12 cellular contexts compared by ENCODE assay signal in the genomic region with DNA sequence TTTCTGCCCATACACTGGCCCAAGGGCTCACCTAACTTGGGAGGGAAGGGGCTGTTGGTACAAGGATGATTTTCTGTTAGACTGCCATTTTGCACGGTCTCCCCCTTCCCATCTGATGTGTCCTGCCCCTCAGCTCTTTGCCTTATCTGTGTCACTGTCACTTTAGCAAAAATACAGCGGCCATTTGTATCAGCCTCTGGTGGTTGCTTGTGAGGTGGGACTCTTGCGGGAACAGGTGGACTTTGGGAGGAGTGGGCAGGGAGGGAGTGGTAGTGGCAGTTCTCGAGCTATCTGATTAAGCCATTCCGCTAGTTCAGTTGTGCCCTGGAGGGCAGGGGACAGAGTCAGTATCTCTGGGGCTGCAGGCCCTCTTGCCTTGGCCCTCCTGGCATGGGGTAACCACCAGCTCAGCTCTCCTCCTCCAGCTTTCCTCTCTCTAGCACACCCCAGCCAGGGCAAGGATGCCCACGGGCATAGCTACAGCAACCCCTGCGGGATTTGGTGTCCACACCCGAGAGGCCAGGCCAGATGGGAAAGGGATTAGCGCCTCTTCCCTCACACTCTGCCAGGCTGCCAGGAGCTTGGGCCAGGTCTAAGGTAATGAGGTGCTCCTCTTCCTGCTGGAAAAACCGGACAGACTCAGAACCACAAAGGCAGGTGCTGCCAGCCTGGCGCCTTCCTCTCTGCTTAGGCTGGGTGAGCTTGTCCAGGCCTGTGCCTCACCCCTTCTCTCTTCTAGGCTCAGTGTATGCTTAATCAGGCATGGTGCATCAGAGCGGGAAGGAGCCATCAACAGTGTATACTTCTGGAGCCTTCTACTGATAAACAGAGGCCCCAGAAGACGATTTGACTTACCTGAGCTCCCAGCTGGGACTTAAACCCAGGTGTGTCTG. TPM values are rescaled to one million over a fixed set of nuclear protein-coding genes. Genes with fewer than 3 reads are reported as not detected.
A peak's percentile ranks its signal among the peaks of the same experiment; 100 is the strongest.
DNase-seq lines count a peak whose midpoint lies in the region; ATAC-seq, FAIRE-seq and TF ChIP-seq lines count a peak whose summit lies in the region.
"Had no signal": no experiment of that assay in that cellular context is flagged by ENCODE, and none has a peak within 500 bp of the region (broad histone marks: within the 10 kb centered on the region; RNA-seq: fewer than 3 reads in every experiment).

No MANE protein-coding gene starts in this region.

- H3K27me3 Mint-ChIP-seq in activated T-cell treated with anti-CD3 and anti-CD28 coated beads, Interleukin-2, amount 50 U/mL, for 72 hours (ENCODE audit: low read depth), result no peaks in the 10 kb centered on the region
- H3K27me3 Mint-ChIP-seq in T-cell, result no peaks in the 10 kb centered on the region

- peak overlapping the region; percentile 69 for H3K27ac ChIP-seq in epithelial cell of prostate
- peak overlapping the region in 2 of 3 donors; percentile 1 to 29 for H3K27ac ChIP-seq in thyroid gland

- no peak overlapping the region for H3K4me3 ChIP-seq in thyroid gland (replicated peaks in 1 of 3)
- H3K4me3 ChIP-seq: BLaER1 treated with 17β-estradiol and CSF1 and Interleukin-3, amounts not matched to agents 10 nM and 100 nM had no signal

- WGBS in thyroid gland, 2 donors, result 81 to 88% methylated on average over 11 to 12 of the region's 13 CpGs

- H3K4me1 Mint-ChIP-seq in activated T-cell treated with anti-CD3 and anti-CD28 coated beads, Interleukin-2, amount 50 U/mL, for 72 hours (ENCODE audit: low read depth), result peaks cover 30% of the 10 kb centered on the region
- H3K4me1 Mint-ChIP-seq in T-cell, result peaks cover 7 to 12% (median 7%) of the 10 kb centered on the region in 3 donors

- H3K9me3 ChIP-seq in thyroid gland, result no peaks in the 10 kb centered on the region
- H3K9me3 ChIP-seq: BLaER1 treated with 17β-estradiol and CSF1 and Interleukin-3, amounts not matched to agents 10 nM and 100 nM had no signal

- no peak for TF ChIP-seq CTCF in thyroid gland (IDR thresholded peaks at IDR 0.05)

- CTCF ChIA-PET in T-cell (lab: Charles Lee), result interaction anchor here (0.7 to 3.7 kb wide), 5 partner anchors 23 to 66 kb away, joined by 3 to 17 read pairs (median 4); a partner anchor contains a TSS

- no peak for TF ChIP-seq POLR2A in thyroid gland (IDR thresholded peaks at IDR 0.05)

- DNase-seq in activated T-cell treated with anti-CD3 and anti-CD28 coated beads, Interleukin-2, amount 50 U/mL, for 72 hours, result no peak
- no peak for DNase-seq in activated T-cell treated with anti-CD3 and anti-CD28 coated beads, Interleukin-2, amount 50 U/mL, for 1 hour
- DNase-seq in T-cell (no peak), epithelial cell of prostate (ENCODE audit: low read depth, low spot score) (peak; percentile 70), thyroid gland (peak in 1 of 2 donors; percentile 43), RPMI8226 (no peak), HTR-8/SVneo (ENCODE audit: insufficient read length, low spot score) (no peak)
- DNase-seq: hippocampal formation, MM.1S had no signal

- no peak for FAIRE-seq in HTR-8/SVneo (lab: Jason Lieb, UNC)

- H3K27ac Mint-ChIP-seq in activated T-cell treated with anti-CD3 and anti-CD28 coated beads, Interleukin-2, amount 50 U/mL, for 72 hours, result peak overlapping the region; percentile 27
- peak overlapping the region; percentile 41 to 55 for H3K27ac Mint-ChIP-seq in T-cell

- no peak for ATAC-seq in activated T-cell treated with anti-CD3 and anti-CD28 coated beads, Interleukin-2, amount 50 U/mL, for 72 hours (replicated peaks in 1 of 2)
- ATAC-seq in T-cell (replicated peaks in 1 of 4) (no peak), HG02973 (IDR thresholded peaks at IDR 0.05; ENCODE audit: unreplicated experiment) (no peak)

- H3K4me3 Mint-ChIP-seq in activated T-cell treated with anti-CD3 and anti-CD28 coated beads, Interleukin-2, amount 50 U/mL, for 72 hours, result no peak overlapping the region
- H3K4me3 Mint-ChIP-seq in T-cell, result no peak overlapping the region

- H3K36me3 ChIP-seq in thyroid gland, result peaks cover 41 to 46% of the 10 kb centered on the region in 2 donors

- H3K4me1 ChIP-seq in thyroid gland, result peaks cover 24 to 35% of the 10 kb centered on the region in 2 donors

- POLR2A ChIA-PET in T-cell (lab: Charles Lee), result no interaction called here

- peaks cover 2 to 15% of the 10 kb centered on the region in 2 donors for H3K36me3 Mint-ChIP-seq in activated T-cell treated with anti-CD3 and anti-CD28 coated beads, Interleukin-2, amount 50 U/mL, for 72 hours (ENCODE audit: insufficient read depth in 2 of 2)
- peaks cover 22% of the 10 kb centered on the region for H3K36me3 Mint-ChIP-seq in T-cell

- no peaks in the 10 kb centered on the region for H3K9me3 Mint-ChIP-seq in activated T-cell treated with anti-CD3 and anti-CD28 coated beads, Interleukin-2, amount 50 U/mL, for 72 hours
- no peaks in the 10 kb centered on the region for H3K9me3 Mint-ChIP-seq in T-cell

- H3K27me3 ChIP-seq in thyroid gland, result no peaks in the 10 kb centered on the region
- H3K27me3 ChIP-seq: BLaER1 treated with 17β-estradiol and CSF1 and Interleukin-3, amounts not matched to agents 10 nM and 100 nM had no signal

- intact Hi-C loops in thyroid gland (cut with DNase I), result loop anchor here (10.0 kb wide), 1 partner anchor 53 kb away; no protein-coding TSS in a partner anchor

RNA-seq across cellular contexts. Expression of a gene that starts 8.7 kb away (rescaled TPM):
- total RNA-seq in activated T-cell treated with anti-CD3 and anti-CD28 coated beads, Interleukin-2, amount 50 U/mL, for 72 hours, result 10 to 100 TPM; 14.6 to 15.2 TPM
- total RNA-seq in T-cell, result 10 to 100 TPM in 3 of 5 donors, 1 to 10 TPM in 2; 5.8 to 13.7 (median 10.2) TPM
- 100 to 1,000 TPM in 3 of 4 donors, 10 to 100 TPM in 1; 59.3 to 276 (median 187) TPM for total RNA-seq in thyroid gland

RNA-seq across cellular contexts. Expression of a gene that starts 23.0 kb away (rescaled TPM):
- 1 to 10 TPM in 1 of 2 donors, under 1 TPM in 1; 0.62 to 1.4 TPM for total RNA-seq in activated T-cell treated with anti-CD3 and anti-CD28 coated beads, Interleukin-2, amount 50 U/mL, for 72 hours
- total RNA-seq in T-cell, result under 1 TPM; 0.25 to 0.99 (median 0.82) TPM
- total RNA-seq in thyroid gland, result 100 to 1,000 TPM in 2 of 4 donors, 10 to 100 TPM in 2; 87.3 to 178 (median 125) TPM

RNA-seq across cellular contexts. Expression of a gene that starts 38.0 kb away (rescaled TPM):
- 100 to 1,000 TPM; 288 to 350 TPM for total RNA-seq in activated T-cell treated with anti-CD3 and anti-CD28 coated beads, Interleukin-2, amount 50 U/mL, for 72 hours
- 100 to 1,000 TPM; 142 to 192 (median 165) TPM for total RNA-seq in T-cell
- total RNA-seq in thyroid gland, result 10 to 100 TPM; 44.5 to 61.9 (median 52.6) TPM

RNA-seq across cellular contexts. Expression of a gene that starts 56.4 kb away (rescaled TPM):
- under 1 TPM; 0.26 to 0.44 TPM for total RNA-seq in activated T-cell treated with anti-CD3 and anti-CD28 coated beads, Interleukin-2, amount 50 U/mL, for 72 hours
- not detected for total RNA-seq in T-cell
- total RNA-seq in thyroid gland, result 1 to 10 TPM in 3 of 4 donors, under 1 TPM in 1; 0.11 to 1.9 (median 1.2) TPM
- total RNA-seq: pulmonary artery endothelial cell had no signal

Comparison
In these comparisons a context has a peak if more than half of its experiments do, and no peak if none do; other contexts are left out.
1. RNA of a gene that starts 23.0 kb away (total RNA-seq): 87.3 to 178 TPM in thyroid gland; 0.62 to 1.4 TPM in activated T-cell treated with anti-CD3 and anti-CD28 coated beads, Interleukin-2, amount 50 U/mL, for 72 hours and 0.25 to 0.99 TPM in T-cell; every median in the first group is over 10 times any median in the second.